ENCODE assay signal across 8 cellular contexts in the genomic region with DNA sequence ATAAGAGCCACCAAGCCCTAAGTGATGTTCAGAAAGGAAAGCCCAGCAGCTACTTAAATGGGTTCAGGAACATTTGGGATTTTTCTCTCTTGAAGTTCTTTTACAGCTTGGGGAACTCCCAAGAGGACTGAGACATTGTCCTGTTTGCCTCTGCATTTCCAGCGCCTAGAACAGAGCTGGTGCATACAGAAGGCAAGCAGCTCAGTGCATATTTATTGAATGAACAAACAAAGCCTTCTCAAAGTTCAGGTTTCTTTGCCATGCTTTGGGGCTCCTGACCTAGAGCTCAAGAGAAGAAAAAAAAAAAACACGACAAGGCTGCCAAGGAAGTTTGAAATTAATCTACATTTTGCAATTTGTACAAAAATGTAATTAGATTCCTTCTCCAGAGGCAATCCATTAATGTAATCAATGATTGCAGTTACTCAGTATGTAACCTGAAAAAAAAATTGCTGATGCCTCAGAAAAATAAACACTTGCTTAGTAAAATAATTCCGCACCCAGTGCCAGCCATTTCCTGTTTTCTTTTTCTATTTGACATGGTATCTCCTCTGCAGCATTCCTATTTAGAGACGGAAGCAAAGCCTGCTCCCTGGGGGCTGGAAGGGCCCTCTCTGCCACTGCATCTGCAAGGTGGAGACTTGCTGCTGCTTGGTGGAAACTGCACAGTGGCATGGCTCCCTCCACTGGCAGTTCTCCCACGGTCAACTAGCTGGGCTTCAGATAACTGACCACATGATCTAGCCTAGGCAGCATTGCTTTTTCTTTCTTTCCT.
DNase-seq lines count a peak whose midpoint lies in the region; ATAC-seq and TF ChIP-seq lines count a peak whose summit lies in the region.

No MANE protein-coding gene starts in this region.

- no peak for DNase-seq in GM06990 (ENCODE audit: extremely low read depth, insufficient read length)
- peak; percentile 42 for DNase-seq in NCI-H2029 treated with DMSO at 0.1 percent for 48 hours (lab: John Stamatoyannopoulos, UW)
- peak; percentile 72 for DNase-seq in ecto neural progenitor cell (ENCODE audit: low spot score)
- DNase-seq in osteoblast (ENCODE audit: insufficient read length, low spot score, missing footprints): no peak
- DNase-seq in stimulated activated CD4-positive, alpha-beta T cell treated with anti-CD3 and anti-CD28 coated beads, Interleukin-2, amount 100 ng/mL, for 24 hours: no peak
- no peak for DNase-seq in activated T-cell treated with anti-CD3 and anti-CD28 coated beads, Interleukin-2, amount 50 U/mL, for 48 hours

- no peak overlapping the region for H2AFZ ChIP-seq in osteoblast (ENCODE audit: low read length)

- no peaks in the 10 kb centered on the region for H3K9me3 ChIP-seq in osteoblast (ENCODE audit: low read depth, low read length)

- no peaks in the 10 kb centered on the region for H3K79me2 ChIP-seq in osteoblast (ENCODE audit: insufficient read depth, low read length)

- H3K27ac ChIP-seq in osteoblast (ENCODE audit: low read depth, low read length): no peak overlapping the region

- H3K4me3 ChIP-seq in GM06990 (replicated peaks; ENCODE audit: low read depth, low read length) (no peak overlapping the region), osteoblast (ENCODE audit: insufficient read depth, low read length) (no peak overlapping the region)

- TF ChIP-seq CTCF in GM06990 (IDR thresholded peaks at IDR 0.05; ENCODE audit: insufficient read depth, low read length, poor library complexity, severe bottlenecking) (peak; percentile 35), osteoblast (IDR thresholded peaks at IDR 0.05; ENCODE audit: extremely low read depth, low read depth, low read length) (peak; percentile 47)

- no peak for ATAC-seq in HG03460 (IDR thresholded peaks at IDR 0.05; ENCODE audit: unreplicated experiment)
- ATAC-seq in HG03095 (IDR thresholded peaks at IDR 0.05; ENCODE audit: unreplicated experiment): no peak

- H3K4me2 ChIP-seq in osteoblast (ENCODE audit: insufficient read depth, low read length): no peak overlapping the region

- H3K36me3 ChIP-seq in GM06990 (ENCODE audit: control insufficient read depth, insufficient read depth, low read length) (no peaks in the 10 kb centered on the region), osteoblast (ENCODE audit: insufficient read depth, low read length) (no peaks in the 10 kb centered on the region)

- H4K20me1 ChIP-seq in osteoblast (ENCODE audit: insufficient read depth, low read length): no peaks in the 10 kb centered on the region

- H3K27me3 ChIP-seq in GM06990 (replicated peaks; ENCODE audit: control insufficient read depth, insufficient read depth, low read length) (no peaks in the 10 kb centered on the region; the same call in none of the 2 replicates), osteoblast (ENCODE audit: insufficient read depth, low read length) (no peaks in the 10 kb centered on the region)

- H3K4me1 ChIP-seq in osteoblast (ENCODE audit: insufficient read depth, low read length): no peaks in the 10 kb centered on the region

Comparison
In these comparisons a context has a peak if more than half of its experiments do, and no peak if none do; other contexts are left out.
1. DNase-seq: peak in NCI-H2029 treated with DMSO at 0.1 percent for 48 hours (single experiment) and ecto neural progenitor cell (single experiment); none in GM06990 (single experiment), osteoblast (single experiment), stimulated activated CD4-positive, alpha-beta T cell treated with anti-CD3 and anti-CD28 coated beads, Interleukin-2, amount 100 ng/mL, for 24 hours (0 of 2) and activated T-cell treated with anti-CD3 and anti-CD28 coated beads, Interleukin-2, amount 50 U/mL, for 48 hours (0 of 2).